In the genomic region with DNA sequence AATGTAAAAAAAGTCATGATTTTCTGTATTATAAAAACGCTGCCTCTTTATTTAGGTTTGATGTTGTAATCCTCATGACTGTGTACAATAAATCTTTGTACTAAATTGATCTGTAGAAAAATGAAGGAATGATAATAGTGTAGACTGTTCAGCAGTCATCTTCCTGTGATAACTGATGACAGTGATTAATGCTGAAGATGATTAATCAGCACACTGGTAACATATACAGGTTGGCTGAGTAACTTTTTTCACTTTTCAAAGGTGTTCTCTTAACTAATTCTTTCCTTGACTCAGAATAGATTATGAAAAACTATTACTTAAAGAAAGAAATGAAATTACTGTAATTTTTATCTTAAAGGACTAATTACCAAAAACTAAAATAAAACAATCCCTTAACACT, we compare ENCODE assay signal across 1 cellular context.
TF ChIP-seq lines count a peak whose summit lies in the region.

No MANE protein-coding gene starts in this region.

TF ChIP-seq in K562, 482 proteins besides CTCF, POLR2A, EP300 and RAD21 (continued from another document):
- TF ChIP-seq PBX2 (CRISPR knock-in tag; IDR thresholded peaks at IDR 0.05; ENCODE audit: low read depth) (no peak), PBX2 (tag; conservative IDR thresholded peaks at IDR 0.05; ENCODE audit: low read depth) (peak; percentile 76; the same call in 1 of the 2 replicates), MEIS2 (IDR thresholded peaks at IDR 0.05; ENCODE audit: partially characterized antibody) (peak; percentile 33)
TF ChIP-seq in K562: peak in this region for 2.
